Comparison of ENCODE assay signal across 1 cellular context in genomic region chr4:102543529-102543928, GRCh38.
TF ChIP-seq lines count a peak whose summit lies in the region.

No MANE protein-coding gene starts in this region.

TF ChIP-seq in GM12878, 131 proteins besides CTCF, POLR2A, EP300 and RAD21:
- no peak for TF ChIP-seq CUX1 (IDR thresholded peaks at IDR 0.05; ENCODE audit: insufficient replicate concordance, low read depth, low read length)
- TF ChIP-seq CEBPZ (IDR thresholded peaks at IDR 0.05; ENCODE audit: low read depth, low read length), result no peak
- no peak for TF ChIP-seq FOXM1 (IDR thresholded peaks at IDR 0.05; ENCODE audit: low read depth, low read length)
